ENCODE assay signal across 9 cellular contexts in the genomic region with DNA sequence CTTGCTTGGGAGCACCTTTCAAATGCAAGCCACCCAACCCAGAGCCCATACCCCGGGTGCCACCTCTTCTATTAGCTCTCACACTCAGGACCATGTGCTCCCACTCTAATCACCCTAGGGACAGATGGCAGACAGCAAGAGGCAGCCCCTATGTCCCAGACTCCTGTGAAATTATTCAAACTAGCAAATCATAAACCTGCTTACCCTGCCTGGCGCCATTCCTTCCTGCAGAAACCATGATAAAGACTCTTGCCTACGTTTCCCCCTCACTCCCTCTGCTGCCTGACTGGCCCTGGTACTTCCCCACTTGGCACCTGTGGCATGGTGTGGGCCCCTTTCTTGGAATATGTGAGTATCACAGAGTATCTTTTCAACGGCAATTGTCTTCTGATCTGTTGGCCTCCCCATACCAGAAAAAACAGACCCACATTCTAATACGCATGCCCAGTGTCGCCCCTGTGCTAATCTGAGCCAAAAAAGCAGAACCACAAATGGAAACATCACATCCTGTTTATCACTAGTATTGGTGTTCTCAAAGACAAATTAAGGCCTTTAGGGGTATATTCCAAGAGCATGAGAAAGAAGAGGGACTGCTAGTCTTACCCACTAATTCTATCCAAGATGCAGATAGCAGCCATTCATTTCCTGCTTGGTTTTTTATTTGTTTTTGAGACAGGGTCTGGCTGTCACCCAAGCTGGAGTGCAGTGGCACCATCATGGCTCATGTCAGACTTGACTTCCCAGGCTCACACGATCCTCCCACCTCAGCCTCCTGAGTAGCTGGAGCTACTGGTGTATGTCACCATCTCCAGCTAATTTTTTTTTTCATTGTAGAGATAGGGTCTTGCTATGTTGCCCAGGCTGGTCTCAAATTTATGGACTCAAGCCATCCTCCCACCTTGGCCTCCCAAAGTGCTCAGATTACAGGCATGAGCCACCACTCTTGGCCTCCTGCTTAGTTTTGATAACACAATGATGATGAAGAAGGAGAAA. TPM values are rescaled to one million over a fixed set of nuclear protein-coding genes. Genes with fewer than 3 reads are reported as not detected.
DNase-seq lines count a peak whose midpoint lies in the region; ATAC-seq and FAIRE-seq lines count a peak whose summit lies in the region.
"Had no signal": no experiment of that assay in that cellular context is flagged by ENCODE, and none has a peak within 500 bp of the region (broad histone marks: within the 10 kb centered on the region; RNA-seq: fewer than 3 reads in every experiment).

No MANE protein-coding gene starts in this region.

- intact Hi-C loops in sciatic nerve (cut with DNase I): no loop called here

- DNase-seq in GM18507 (ENCODE audit: extremely low spot score, insufficient read length, low read depth) (no peak), T follicular helper cell (ENCODE audit: low read depth) (peak; percentile 62), sciatic nerve (ENCODE audit: low spot score) (no peak), COLO829 (ENCODE audit: low spot score) (no peak)
- peak; percentile 41 for DNase-seq in activated T-helper 9 cell treated with anti-CD3 and anti-CD28 coated beads, Interleukin-2, amount 50 U/mL, for 16 hours (ENCODE audit: low read depth)
- DNase-seq: MG63 had no signal

- peak; percentile 65 for FAIRE-seq in GM18507 (lab: Jason Lieb, UNC)

- ATAC-seq in sciatic nerve (peak; percentile 10), GM18873 (IDR thresholded peaks at IDR 0.05; ENCODE audit: low FRiP score, unreplicated experiment) (no peak), GM21619 (IDR thresholded peaks at IDR 0.05; ENCODE audit: unreplicated experiment) (no peak), HG02870 (IDR thresholded peaks at IDR 0.05; ENCODE audit: unreplicated experiment) (no peak)

RNA-seq across cellular contexts. Expression of a gene that starts 44.1 kb away (rescaled TPM):
- total RNA-seq in sciatic nerve: 20.6 TPM

Comparison
In these comparisons a context has a peak if more than half of its experiments do, and no peak if none do; other contexts are left out.
1. DNase-seq: peak in T follicular helper cell (single experiment) and activated T-helper 9 cell treated with anti-CD3 and anti-CD28 coated beads, Interleukin-2, amount 50 U/mL, for 16 hours (single experiment); none in GM18507 (single experiment), sciatic nerve (single experiment) and COLO829 (single experiment).